ENCODE assay signal across 14 cellular contexts in the genomic region with DNA sequence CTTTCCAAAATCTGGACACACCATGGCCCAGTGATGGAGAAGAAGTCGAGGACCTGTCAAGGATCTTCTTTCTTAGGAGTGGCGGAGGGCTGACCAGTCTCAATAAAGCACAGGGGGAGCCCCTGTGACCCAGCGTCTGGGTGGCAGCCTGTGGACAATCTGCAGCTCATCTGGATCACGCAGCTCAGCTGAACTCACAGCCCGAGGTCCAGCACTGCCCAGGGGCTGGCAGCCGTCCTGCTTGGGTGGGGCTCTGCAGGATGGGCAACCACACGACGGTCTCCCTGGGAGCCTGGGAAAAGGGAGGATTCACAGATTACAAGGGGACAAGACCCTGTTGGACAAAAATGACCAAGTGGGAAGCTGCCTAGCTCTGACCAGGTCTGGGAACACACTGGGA.
"Had no signal": no experiment of that assay in that cellular context is flagged by ENCODE, and none has a peak within 500 bp of the region (broad histone marks: within the 10 kb centered on the region; RNA-seq: fewer than 3 reads in every experiment).

No MANE protein-coding gene starts in this region.

- H3K27me3 ChIP-seq: thyroid gland, upper lobe of left lung, uterus had no signal

- ATAC-seq: esophagus mucosa, sciatic nerve had no signal

- H3K4me1 ChIP-seq: uterus had no signal

- DNase-seq: cortex of kidney; dorsolateral prefrontal cortex; effector memory CD4-positive, alpha-beta T cell; mesendoderm; naive B cell; stimulated activated naive CD4-positive, alpha-beta T cell; stomach; thyroid gland; upper lobe of left lung; uterus had no signal

- H3K9me3 ChIP-seq: stomach, thyroid gland, upper lobe of left lung, uterus had no signal

- H3K36me3 ChIP-seq: stomach, thyroid gland, upper lobe of left lung, uterus had no signal

- FAIRE-seq: endometrium had no signal

- H3K4me3 ChIP-seq: dorsolateral prefrontal cortex, skin epidermis, stomach, thyroid gland, upper lobe of left lung, uterus had no signal

- H3K27ac ChIP-seq: dorsolateral prefrontal cortex, skin epidermis, stomach, thyroid gland, upper lobe of left lung, uterus had no signal
